Comparison of ENCODE assay signal across 23 cellular contexts in genomic region chr4:157804169-157804543, GRCh38.
DNase-seq lines count a peak whose midpoint lies in the region; TF ChIP-seq lines count a peak whose summit lies in the region.
"Had no signal": no experiment of that assay in that cellular context is flagged by ENCODE, and none has a peak within 500 bp of the region (broad histone marks: within the 10 kb centered on the region; RNA-seq: fewer than 3 reads in every experiment).

No MANE protein-coding gene starts in this region.

- H3K4me3 Mint-ChIP-seq in nephron, result no peak overlapping the region
- H3K4me3 Mint-ChIP-seq: activated naive CD4-positive, alpha-beta T cell treated with anti-CD3 and anti-CD28 coated beads for 36 hours; activated T-cell treated with anti-CD3 and anti-CD28 coated beads, Interleukin-2, amount 50 U/mL, for 72 hours; CD4-positive, alpha-beta memory T cell; stimulated activated naive CD8-positive, alpha-beta T cell treated with anti-CD3 and anti-CD28 coated beads, Interleukin-15, Interleukin-2, amounts not matched to agents 100 ng/mL and 50 ng/mL, for 24 hours had no signal

- intact Hi-C loops in breast epithelium (cut with DNase I; ENCODE audit: low total_unique reads) (no loop called here), transverse colon (cut with DNase I; ENCODE audit: low total_unique reads) (no loop called here)

- peaks cover 20% of the 10 kb centered on the region for H3K9me3 Mint-ChIP-seq in nephron
- H3K9me3 Mint-ChIP-seq: stimulated activated naive CD8-positive, alpha-beta T cell treated with anti-CD3 and anti-CD28 coated beads, Interleukin-15, Interleukin-2, amounts not matched to agents 100 ng/mL and 50 ng/mL, for 24 hours had no signal

- peaks cover 3% of the 10 kb centered on the region for H3K36me3 ChIP-seq in breast epithelium
- H3K36me3 ChIP-seq in transverse colon, result no peaks in the 10 kb centered on the region
- H3K36me3 ChIP-seq: SJSA1, tibial nerve had no signal

- H3K4me1 ChIP-seq in breast epithelium (no peaks in the 10 kb centered on the region), transverse colon (peaks cover 0 to 14% (median 5%) of the 10 kb centered on the region in 4 donors)
- H3K4me1 ChIP-seq: SJSA1, tibial nerve had no signal

- TF ChIP-seq EP300 in transverse colon (IDR thresholded peaks at IDR 0.05; ENCODE audit: low read depth), result no peak

- no peaks in the 10 kb centered on the region for H3K27me3 Mint-ChIP-seq in nephron (ENCODE audit: low read depth)
- H3K27me3 Mint-ChIP-seq: CD4-positive, alpha-beta memory T cell; stimulated activated naive CD8-positive, alpha-beta T cell treated with anti-CD3 and anti-CD28 coated beads, Interleukin-15, Interleukin-2, amounts not matched to agents 100 ng/mL and 50 ng/mL, for 24 hours had no signal

- peak overlapping the region; percentile 3 to 56 for H3K27ac ChIP-seq in breast epithelium
- H3K27ac ChIP-seq in transverse colon, result peak overlapping the region in 3 of 4 donors; percentile 23 to 66 (median 54)
- H3K27ac ChIP-seq: 22Rv1, SJSA1, tibial nerve had no signal

- H3K9me3 ChIP-seq in breast epithelium (peaks cover 0 to 3% of the 10 kb centered on the region in 2 donors), transverse colon (peaks cover 4 to 9% of the 10 kb centered on the region in 2 donors)
- H3K9me3 ChIP-seq: SJSA1 had no signal

- H3K36me3 Mint-ChIP-seq in nephron (ENCODE audit: low read depth), result no peaks in the 10 kb centered on the region
- H3K36me3 Mint-ChIP-seq: CD4-positive, alpha-beta memory T cell had no signal

- TF ChIP-seq POLR2A in breast epithelium (IDR thresholded peaks at IDR 0.05) (no peak), transverse colon (IDR thresholded peaks at IDR 0.05) (no peak)

- in situ Hi-C loops in transverse colon (cut with MboI; ENCODE audit: low pct_ligation_motif_present in 1 of 4, low pct_unique_long_range_greater_than_20kb in 1 of 4, low sequenced_read_pairs in 3 of 4), result no loop called here

- 0 to 41% methylated on average over 1 of the region's 1 CpG for WGBS in transverse colon (ENCODE audit: low coverage in 1 of 2), 2 donors

- H3K4me3 ChIP-seq in breast epithelium (no peak overlapping the region), transverse colon (no peak overlapping the region)
- H3K4me3 ChIP-seq: SJSA1, tibial nerve had no signal

- TF ChIP-seq CTCF in breast epithelium (IDR thresholded peaks at IDR 0.05) (no peak), nephron (IDR thresholded peaks at IDR 0.05; ENCODE audit: unreplicated experiment in 3 of 3) (no peak), transverse colon (IDR thresholded peaks at IDR 0.05) (no peak)

- H3K27ac Mint-ChIP-seq in nephron, result peak overlapping the region; percentile 86 to 89 (median 89)
- H3K27ac Mint-ChIP-seq: activated naive CD4-positive, alpha-beta T cell treated with anti-CD3 and anti-CD28 coated beads for 36 hours; activated T-cell treated with anti-CD3 and anti-CD28 coated beads, Interleukin-2, amount 50 U/mL, for 72 hours; CD4-positive, alpha-beta memory T cell; stimulated activated naive CD8-positive, alpha-beta T cell treated with anti-CD3 and anti-CD28 coated beads, Interleukin-15, Interleukin-2, amounts not matched to agents 100 ng/mL and 50 ng/mL, for 24 hours had no signal

- H3K27me3 ChIP-seq in breast epithelium (no peaks in the 10 kb centered on the region), transverse colon (no peaks in the 10 kb centered on the region)
- H3K27me3 ChIP-seq: SJSA1, tibial nerve had no signal

- H3K4me1 Mint-ChIP-seq in nephron, result peaks cover 32% of the 10 kb centered on the region
- H3K4me1 Mint-ChIP-seq: CD4-positive, alpha-beta memory T cell had no signal

- peak; percentile 37 for DNase-seq in NCI-H2171 treated with DMSO at 0.1 percent for 48 hours (lab: John Stamatoyannopoulos, UW)
- no peak for DNase-seq in NCI-H2171 (lab: John Stamatoyannopoulos, UW)
- DNase-seq in breast epithelium (ENCODE audit: low spot score in 2 of 2), result no peak
- no peak for DNase-seq in transverse colon
- DNase-seq in activated CD4-positive, alpha-beta T cell treated with anti-CD3 and anti-CD28 coated beads for 1 hour, result no peak
- DNase-seq in cerebellum (ENCODE audit: low spot score), result no peak
- DNase-seq in NOMO-1 treated with dmso at 0.1 percent for 144 hours (lab: John Stamatoyannopoulos, UW; ENCODE audit: unreplicated experiment), result no peak
- DNase-seq: activated CD4-positive, alpha-beta T cell treated with anti-CD3 and anti-CD28 coated beads for 4 hours; activated naive CD4-positive, alpha-beta T cell treated with anti-CD3 and anti-CD28 coated beads for 36 hours; activated T-cell treated with anti-CD3 and anti-CD28 coated beads, Interleukin-2, amount 50 U/mL, for 72 hours; amniotic stem cell; CD4-positive, alpha-beta memory T cell; dermis blood vessel endothelial cell; DMS 273 treated with DMSO at 0.1 percent for 48 hours; kidney glomerular epithelial cell; NCI-H2107; right cardiac atrium; T-helper 2 cell had no signal
